ENCODE assay signal across 1 cellular context in genomic region chr9:89993678-89994630, GRCh38.
A peak's percentile ranks its signal among the peaks of the same experiment; 100 is the strongest.
TF ChIP-seq lines count a peak whose summit lies in the region.

No MANE protein-coding gene starts in this region.

TF ChIP-seq in HepG2, 621 proteins besides CTCF, POLR2A, EP300 and RAD21 (continued from another document and continues in another):
- no peak for TF ChIP-seq RERE (CRISPR knock-in tag; IDR thresholded peaks at IDR 0.05; ENCODE audit: low read depth)
- TF ChIP-seq ZNF781 (CRISPR knock-in tag; IDR thresholded peaks at IDR 0.05; ENCODE audit: borderline replicate concordance, not compliant biosample characterization): no peak
- peak; percentile 86 for TF ChIP-seq SKIL (CRISPR knock-in tag; IDR thresholded peaks at IDR 0.05; ENCODE audit: borderline replicate concordance)
- TF ChIP-seq KDM6A (CRISPR knock-in tag; IDR thresholded peaks at IDR 0.05; ENCODE audit: low read depth): peak; percentile 74
- TF ChIP-seq ZSCAN9 (CRISPR knock-in tag; IDR thresholded peaks at IDR 0.05; ENCODE audit: borderline replicate concordance): no peak
- no peak for TF ChIP-seq ZNF777 (CRISPR knock-in tag; IDR thresholded peaks at IDR 0.05)
- no peak for TF ChIP-seq ZBTB40 (IDR thresholded peaks at IDR 0.05)
- TF ChIP-seq ZBTB40 (CRISPR knock-in tag; IDR thresholded peaks at IDR 0.05): peak; percentile 45; the same call in 1 of the 2 replicates
- peak; percentile 75 for TF ChIP-seq ZNF644 (CRISPR knock-in tag; IDR thresholded peaks at IDR 0.05; ENCODE audit: low read depth)
- peak; percentile 85 for TF ChIP-seq FOXP4 (CRISPR knock-in tag; IDR thresholded peaks at IDR 0.05)
- 0 out of 2 replicates have a peak, but pooled peaks have one; percentile 82 for TF ChIP-seq BCL3 (CRISPR knock-in tag; IDR thresholded peaks at IDR 0.05)
- TF ChIP-seq CENPBD1 (CRISPR knock-in tag; IDR thresholded peaks at IDR 0.05; ENCODE audit: borderline replicate concordance, low read depth): no peak
- 0 out of 2 replicates have a peak, but pooled peaks have one; percentile 12 for TF ChIP-seq ZNF704 (CRISPR knock-in tag; IDR thresholded peaks at IDR 0.05; ENCODE audit: borderline replicate concordance)
- peak; percentile 95 for TF ChIP-seq HNF4A (CRISPR knock-in tag; IDR thresholded peaks at IDR 0.05)
- peak; percentile 63; the same call in 1 of the 2 replicates for TF ChIP-seq ZSCAN29 (CRISPR knock-in tag; conservative IDR thresholded peaks at IDR 0.05)
- no peak for TF ChIP-seq SOX6 (IDR thresholded peaks at IDR 0.05)
- peak; percentile 83 for TF ChIP-seq SOX6 (CRISPR knock-in tag; IDR thresholded peaks at IDR 0.05)
- TF ChIP-seq SMC3 (IDR thresholded peaks at IDR 0.05; ENCODE audit: low read length): peak; percentile 16; the same call in 1 of the 2 replicates
- TF ChIP-seq AHDC1 (CRISPR knock-in tag; IDR thresholded peaks at IDR 0.05; ENCODE audit: borderline replicate concordance): peak; percentile 67; the same call in 1 of the 2 replicates
